Comparison of ENCODE assay signal across 1 cellular context in the genomic region with DNA sequence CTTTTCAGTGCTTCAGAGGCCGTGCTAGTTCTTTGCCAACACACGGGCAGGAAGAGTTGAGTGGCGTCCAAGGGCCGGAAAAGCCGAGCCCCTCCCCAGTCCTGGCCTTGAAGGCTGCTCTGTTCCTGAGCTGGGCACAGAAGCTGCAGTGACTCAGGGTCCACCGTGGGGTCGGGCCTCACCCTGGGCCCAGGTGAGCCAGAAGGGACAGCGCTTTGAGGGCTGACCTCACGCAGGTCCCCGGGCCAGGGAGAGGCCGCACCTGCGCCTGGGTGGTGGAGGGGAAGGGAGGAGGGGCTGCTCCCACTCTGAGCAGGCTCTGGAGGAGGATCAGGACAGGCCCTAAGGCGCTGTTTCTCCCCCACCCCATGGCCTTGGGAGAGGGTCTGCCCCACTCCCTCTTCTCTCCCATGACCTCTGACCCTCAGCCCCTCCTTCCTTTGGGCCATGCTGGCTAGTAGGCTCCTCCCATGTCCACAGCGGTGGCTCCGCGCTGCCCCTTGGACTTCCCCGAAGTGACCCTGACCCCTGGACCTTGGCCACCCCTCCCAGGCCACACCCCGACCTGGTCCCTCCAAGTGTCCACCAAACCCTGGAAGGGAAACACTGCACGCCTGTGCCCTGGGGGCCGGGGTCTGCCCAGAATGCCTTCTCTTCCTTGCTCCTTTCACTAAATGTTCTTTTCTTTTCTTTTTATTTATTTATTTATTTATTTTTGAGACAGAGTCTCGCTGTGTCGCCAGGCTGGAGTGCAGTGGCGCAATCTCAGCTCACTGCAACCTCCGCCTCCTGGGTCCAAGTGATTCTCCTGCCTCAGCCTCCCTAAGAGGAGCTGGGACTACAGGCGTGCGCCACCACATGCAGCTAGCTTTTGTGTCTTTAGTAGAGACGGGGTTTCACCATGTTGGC.
TF ChIP-seq lines count a peak whose summit lies in the region.

No MANE protein-coding gene starts in this region.

TF ChIP-seq in HepG2, 621 proteins besides CTCF, POLR2A, EP300 and RAD21 (continued from another document and continues in another):
- TF ChIP-seq, protein P1, sequence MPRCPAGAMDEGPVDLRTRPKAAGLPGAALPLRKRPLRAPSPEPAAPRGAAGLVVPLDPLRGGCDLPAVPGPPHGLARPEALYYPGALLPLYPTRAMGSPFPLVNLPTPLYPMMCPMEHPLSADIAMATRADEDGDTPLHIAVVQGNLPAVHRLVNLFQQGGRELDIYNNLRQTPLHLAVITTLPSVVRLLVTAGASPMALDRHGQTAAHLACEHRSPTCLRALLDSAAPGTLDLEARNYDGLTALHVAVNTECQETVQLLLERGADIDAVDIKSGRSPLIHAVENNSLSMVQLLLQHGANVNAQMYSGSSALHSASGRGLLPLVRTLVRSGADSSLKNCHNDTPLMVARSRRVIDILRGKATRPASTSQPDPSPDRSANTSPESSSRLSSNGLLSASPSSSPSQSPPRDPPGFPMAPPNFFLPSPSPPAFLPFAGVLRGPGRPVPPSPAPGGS (CRISPR knock-in tag; IDR thresholded peaks at IDR 0.05): peak; percentile 52; the same call in 1 of the 2 replicates
- TF ChIP-seq ZNF775 (CRISPR knock-in tag; IDR thresholded peaks at IDR 0.05; ENCODE audit: borderline replicate concordance) (0 out of 2 replicates have a peak, but pooled peaks have one; percentile 33), HDAC6 (IDR thresholded peaks at IDR 0.05; ENCODE audit: low read depth, low read length) (no peak), NRL (CRISPR knock-in tag; IDR thresholded peaks at IDR 0.05; ENCODE audit: borderline replicate concordance) (peak; percentile 16; the same call in 1 of the 2 replicates), RBM22 (optimal IDR thresholded peaks at IDR 0.05; ENCODE audit: low read length) (no peak), ZSCAN20 (CRISPR knock-in tag; IDR thresholded peaks at IDR 0.05; ENCODE audit: borderline replicate concordance) (no peak), ATM (IDR thresholded peaks at IDR 0.05; ENCODE audit: borderline replicate concordance) (no peak), ZFP36 (IDR thresholded peaks at IDR 0.05; ENCODE audit: borderline replicate concordance, low read depth, low read length, partially characterized antibody) (no peak), NONO (IDR thresholded peaks at IDR 0.05) (no peak), NONO (CRISPR knock-in tag; conservative IDR thresholded peaks at IDR 0.05) (peak; percentile 88), NCOR1 (IDR thresholded peaks at IDR 0.05; ENCODE audit: borderline replicate concordance, low read length) (peak; percentile 92), CEBPG (CRISPR knock-in tag; IDR thresholded peaks at IDR 0.05) (peak; percentile 61), KAT7 (CRISPR knock-in tag; IDR thresholded peaks at IDR 0.05; ENCODE audit: borderline replicate concordance) (no peak), KLF12 (CRISPR knock-in tag; IDR thresholded peaks at IDR 0.05; ENCODE audit: borderline replicate concordance) (peak; percentile 89; the same call in 1 of the 2 replicates), HNRNPUL1 (IDR thresholded peaks at IDR 0.05; ENCODE audit: low read depth, low read length) (no peak), ZNF850 (CRISPR knock-in tag; conservative IDR thresholded peaks at IDR 0.05) (no peak; the same call in 1 of the 2 replicates), ZSCAN29 (CRISPR knock-in tag; conservative IDR thresholded peaks at IDR 0.05) (no peak), GATA4 (IDR thresholded peaks at IDR 0.05; ENCODE audit: borderline replicate concordance, low read depth) (no peak), RXRB (CRISPR knock-in tag; IDR thresholded peaks at IDR 0.05; ENCODE audit: borderline replicate concordance) (peak; percentile 82), SRY (CRISPR knock-in tag; IDR thresholded peaks at IDR 0.05) (peak; percentile 61; the same call in 1 of the 2 replicates), SIX4 (CRISPR knock-in tag; IDR thresholded peaks at IDR 0.05) (no peak), ZNF589 (CRISPR knock-in tag; conservative IDR thresholded peaks at IDR 0.05) (no peak), ZNF260 (CRISPR knock-in tag; IDR thresholded peaks at IDR 0.05; ENCODE audit: borderline replicate concordance, low read depth) (no peak), GPN1 (CRISPR knock-in tag; IDR thresholded peaks at IDR 0.05; ENCODE audit: borderline replicate concordance) (no peak), MAF1 (CRISPR knock-in tag; IDR thresholded peaks at IDR 0.05; ENCODE audit: borderline replicate concordance) (no peak), PAX8 (CRISPR knock-in tag; IDR thresholded peaks at IDR 0.05; ENCODE audit: borderline replicate concordance) (no peak), NBN (conservative IDR thresholded peaks at IDR 0.05) (no peak), MXD4 (CRISPR knock-in tag; IDR thresholded peaks at IDR 0.05) (no peak)
- TF ChIP-seq, protein P2, sequence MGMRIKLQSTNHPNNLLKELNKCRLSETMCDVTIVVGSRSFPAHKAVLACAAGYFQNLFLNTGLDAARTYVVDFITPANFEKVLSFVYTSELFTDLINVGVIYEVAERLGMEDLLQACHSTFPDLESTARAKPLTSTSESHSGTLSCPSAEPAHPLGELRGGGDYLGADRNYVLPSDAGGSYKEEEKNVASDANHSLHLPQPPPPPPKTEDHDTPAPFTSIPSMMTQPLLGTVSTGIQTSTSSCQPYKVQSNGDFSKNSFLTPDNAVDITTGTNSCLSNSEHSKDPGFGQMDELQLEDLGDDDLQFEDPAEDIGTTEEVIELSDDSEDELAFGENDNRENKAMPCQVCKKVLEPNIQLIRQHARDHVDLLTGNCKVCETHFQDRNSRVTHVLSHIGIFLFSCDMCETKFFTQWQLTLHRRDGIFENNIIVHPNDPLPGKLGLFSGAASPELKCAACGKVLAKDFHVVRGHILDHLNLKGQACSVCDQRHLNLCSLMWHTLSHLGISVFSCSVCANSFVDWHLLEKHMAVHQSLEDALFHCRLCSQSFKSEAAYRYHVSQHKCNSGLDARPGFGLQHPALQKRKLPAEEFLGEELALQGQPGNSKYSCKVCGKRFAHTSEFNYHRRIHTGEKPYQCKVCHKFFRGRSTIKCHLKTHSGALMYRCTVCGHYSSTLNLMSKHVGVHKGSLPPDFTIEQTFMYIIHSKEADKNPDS (CRISPR knock-in tag; IDR thresholded peaks at IDR 0.05): no peak
- TF ChIP-seq, protein P3, sequence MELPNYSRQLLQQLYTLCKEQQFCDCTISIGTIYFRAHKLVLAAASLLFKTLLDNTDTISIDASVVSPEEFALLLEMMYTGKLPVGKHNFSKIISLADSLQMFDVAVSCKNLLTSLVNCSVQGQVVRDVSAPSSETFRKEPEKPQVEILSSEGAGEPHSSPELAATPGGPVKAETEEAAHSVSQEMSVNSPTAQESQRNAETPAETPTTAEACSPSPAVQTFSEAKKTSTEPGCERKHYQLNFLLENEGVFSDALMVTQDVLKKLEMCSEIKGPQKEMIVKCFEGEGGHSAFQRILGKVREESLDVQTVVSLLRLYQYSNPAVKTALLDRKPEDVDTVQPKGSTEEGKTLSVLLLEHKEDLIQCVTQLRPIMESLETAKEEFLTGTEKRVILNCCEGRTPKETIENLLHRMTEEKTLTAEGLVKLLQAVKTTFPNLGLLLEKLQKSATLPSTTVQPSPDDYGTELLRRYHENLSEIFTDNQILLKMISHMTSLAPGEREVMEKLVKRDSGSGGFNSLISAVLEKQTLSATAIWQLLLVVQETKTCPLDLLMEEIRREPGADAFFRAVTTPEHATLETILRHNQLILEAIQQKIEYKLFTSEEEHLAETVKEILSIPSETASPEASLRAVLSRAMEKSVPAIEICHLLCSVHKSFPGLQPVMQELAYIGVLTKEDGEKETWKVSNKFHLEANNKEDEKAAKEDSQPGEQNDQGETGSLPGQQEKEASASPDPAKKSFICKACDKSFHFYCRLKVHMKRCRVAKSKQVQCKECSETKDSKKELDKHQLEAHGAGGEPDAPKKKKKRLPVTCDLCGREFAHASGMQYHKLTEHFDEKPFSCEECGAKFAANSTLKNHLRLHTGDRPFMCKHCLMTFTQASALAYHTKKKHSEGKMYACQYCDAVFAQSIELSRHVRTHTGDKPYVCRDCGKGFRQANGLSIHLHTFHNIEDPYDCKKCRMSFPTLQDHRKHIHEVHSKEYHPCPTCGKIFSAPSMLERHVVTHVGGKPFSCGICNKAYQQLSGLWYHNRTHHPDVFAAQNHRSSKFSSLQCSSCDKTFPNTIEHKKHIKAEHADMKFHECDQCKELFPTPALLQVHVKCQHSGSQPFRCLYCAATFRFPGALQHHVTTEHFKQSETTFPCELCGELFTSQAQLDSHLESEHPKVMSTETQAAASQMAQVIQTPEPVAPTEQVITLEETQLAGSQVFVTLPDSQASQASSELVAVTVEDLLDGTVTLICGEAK (IDR thresholded peaks at IDR 0.05): no peak
- TF ChIP-seq, protein P3 (CRISPR knock-in tag; IDR thresholded peaks at IDR 0.05): no peak
- TF ChIP-seq, protein P4, sequence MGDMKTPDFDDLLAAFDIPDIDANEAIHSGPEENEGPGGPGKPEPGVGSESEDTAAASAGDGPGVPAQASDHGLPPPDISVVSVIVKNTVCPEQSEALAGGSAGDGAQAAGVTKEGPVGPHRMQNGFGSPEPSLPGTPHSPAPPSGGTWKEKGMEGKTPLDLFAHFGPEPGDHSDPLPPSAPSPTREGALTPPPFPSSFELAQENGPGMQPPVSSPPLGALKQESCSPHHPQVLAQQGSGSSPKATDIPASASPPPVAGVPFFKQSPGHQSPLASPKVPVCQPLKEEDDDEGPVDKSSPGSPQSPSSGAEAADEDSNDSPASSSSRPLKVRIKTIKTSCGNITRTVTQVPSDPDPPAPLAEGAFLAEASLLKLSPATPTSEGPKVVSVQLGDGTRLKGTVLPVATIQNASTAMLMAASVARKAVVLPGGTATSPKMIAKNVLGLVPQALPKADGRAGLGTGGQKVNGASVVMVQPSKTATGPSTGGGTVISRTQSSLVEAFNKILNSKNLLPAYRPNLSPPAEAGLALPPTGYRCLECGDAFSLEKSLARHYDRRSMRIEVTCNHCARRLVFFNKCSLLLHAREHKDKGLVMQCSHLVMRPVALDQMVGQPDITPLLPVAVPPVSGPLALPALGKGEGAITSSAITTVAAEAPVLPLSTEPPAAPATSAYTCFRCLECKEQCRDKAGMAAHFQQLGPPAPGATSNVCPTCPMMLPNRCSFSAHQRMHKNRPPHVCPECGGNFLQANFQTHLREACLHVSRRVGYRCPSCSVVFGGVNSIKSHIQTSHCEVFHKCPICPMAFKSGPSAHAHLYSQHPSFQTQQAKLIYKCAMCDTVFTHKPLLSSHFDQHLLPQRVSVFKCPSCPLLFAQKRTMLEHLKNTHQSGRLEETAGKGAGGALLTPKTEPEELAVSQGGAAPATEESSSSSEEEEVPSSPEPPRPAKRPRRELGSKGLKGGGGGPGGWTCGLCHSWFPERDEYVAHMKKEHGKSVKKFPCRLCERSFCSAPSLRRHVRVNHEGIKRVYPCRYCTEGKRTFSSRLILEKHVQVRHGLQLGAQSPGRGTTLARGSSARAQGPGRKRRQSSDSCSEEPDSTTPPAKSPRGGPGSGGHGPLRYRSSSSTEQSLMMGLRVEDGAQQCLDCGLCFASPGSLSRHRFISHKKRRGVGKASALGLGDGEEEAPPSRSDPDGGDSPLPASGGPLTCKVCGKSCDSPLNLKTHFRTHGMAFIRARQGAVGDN (CRISPR knock-in tag; IDR thresholded peaks at IDR 0.05): peak; percentile 87
- TF ChIP-seq, protein P5, sequence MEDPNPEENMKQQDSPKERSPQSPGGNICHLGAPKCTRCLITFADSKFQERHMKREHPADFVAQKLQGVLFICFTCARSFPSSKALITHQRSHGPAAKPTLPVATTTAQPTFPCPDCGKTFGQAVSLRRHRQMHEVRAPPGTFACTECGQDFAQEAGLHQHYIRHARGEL (CRISPR knock-in tag; IDR thresholded peaks at IDR 0.05): no peak
- TF ChIP-seq, protein P6, sequence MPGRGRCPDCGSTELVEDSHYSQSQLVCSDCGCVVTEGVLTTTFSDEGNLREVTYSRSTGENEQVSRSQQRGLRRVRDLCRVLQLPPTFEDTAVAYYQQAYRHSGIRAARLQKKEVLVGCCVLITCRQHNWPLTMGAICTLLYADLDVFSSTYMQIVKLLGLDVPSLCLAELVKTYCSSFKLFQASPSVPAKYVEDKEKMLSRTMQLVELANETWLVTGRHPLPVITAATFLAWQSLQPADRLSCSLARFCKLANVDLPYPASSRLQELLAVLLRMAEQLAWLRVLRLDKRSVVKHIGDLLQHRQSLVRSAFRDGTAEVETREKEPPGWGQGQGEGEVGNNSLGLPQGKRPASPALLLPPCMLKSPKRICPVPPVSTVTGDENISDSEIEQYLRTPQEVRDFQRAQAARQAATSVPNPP (CRISPR knock-in tag; IDR thresholded peaks at IDR 0.05): peak; percentile 79; the same call in 1 of the 2 replicates
- TF ChIP-seq, protein P7, sequence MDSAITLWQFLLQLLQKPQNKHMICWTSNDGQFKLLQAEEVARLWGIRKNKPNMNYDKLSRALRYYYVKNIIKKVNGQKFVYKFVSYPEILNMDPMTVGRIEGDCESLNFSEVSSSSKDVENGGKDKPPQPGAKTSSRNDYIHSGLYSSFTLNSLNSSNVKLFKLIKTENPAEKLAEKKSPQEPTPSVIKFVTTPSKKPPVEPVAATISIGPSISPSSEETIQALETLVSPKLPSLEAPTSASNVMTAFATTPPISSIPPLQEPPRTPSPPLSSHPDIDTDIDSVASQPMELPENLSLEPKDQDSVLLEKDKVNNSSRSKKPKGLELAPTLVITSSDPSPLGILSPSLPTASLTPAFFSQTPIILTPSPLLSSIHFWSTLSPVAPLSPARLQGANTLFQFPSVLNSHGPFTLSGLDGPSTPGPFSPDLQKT (CRISPR knock-in tag; IDR thresholded peaks at IDR 0.05; ENCODE audit: borderline replicate concordance): no peak
